1 cellular context compared by ENCODE assay signal in genomic region chr2:42742740-42743666, GRCh38.
TF ChIP-seq lines count a peak whose summit lies in the region.

No MANE protein-coding gene starts in this region.

TF ChIP-seq in WTC11, 78 proteins besides CTCF, POLR2A, EP300 and RAD21 (continued from another document):
- TF ChIP-seq AFF4 (CRISPR knock-in tag; IDR thresholded peaks at IDR 0.05; ENCODE audit: borderline replicate concordance) (no peak), ETV6 (CRISPR knock-in tag; IDR thresholded peaks at IDR 0.05) (no peak), CDX4 (CRISPR knock-in tag; IDR thresholded peaks at IDR 0.05; ENCODE audit: borderline replicate concordance) (no peak), ATF6 (CRISPR knock-in tag; IDR thresholded peaks at IDR 0.05) (no peak), E2F1 (CRISPR knock-in tag; IDR thresholded peaks at IDR 0.05) (no peak), ZNF671 (CRISPR knock-in tag; IDR thresholded peaks at IDR 0.05) (no peak)
